In the genomic region with DNA sequence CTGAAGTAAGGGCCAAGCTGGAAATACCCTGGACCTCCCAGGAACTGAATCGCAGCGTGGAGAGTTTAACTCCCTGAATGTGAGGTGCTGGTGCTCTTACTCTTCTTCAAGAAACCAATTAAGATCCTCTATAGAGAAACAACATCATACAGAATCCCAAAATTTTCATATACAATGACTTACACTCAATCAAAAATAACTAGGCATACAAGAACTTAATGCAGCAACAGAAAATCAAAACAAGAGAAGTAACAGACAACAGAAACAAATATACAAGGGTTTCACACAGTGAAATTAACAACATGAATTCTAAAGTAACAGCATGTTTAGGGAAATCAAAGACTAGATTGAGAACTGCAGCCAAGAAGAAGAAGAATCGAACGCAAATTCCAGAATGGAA, we compare ENCODE assay signal across 23 cellular contexts.
"Had no signal": no experiment of that assay in that cellular context is flagged by ENCODE, and none has a peak within 500 bp of the region (broad histone marks: within the 10 kb centered on the region; RNA-seq: fewer than 3 reads in every experiment).

No MANE protein-coding gene starts in this region.

- H3K27me3 ChIP-seq: dorsolateral prefrontal cortex, esophagus muscularis mucosa, foreskin keratinocyte, gastroesophageal sphincter, heart left ventricle, hepatocyte had no signal

- H3K4me3 ChIP-seq: coronary artery, dorsolateral prefrontal cortex, esophagus muscularis mucosa, gastroesophageal sphincter, heart left ventricle, hepatocyte, left ventricle myocardium inferior, lower lobe of right lung, mucosa of descending colon had no signal

- H3K4me3 Mint-ChIP-seq: immature natural killer cell, mesothelial cell of epicardium had no signal

- H3K4me2 ChIP-seq: hepatocyte had no signal

- H3K9me3 ChIP-seq: esophagus muscularis mucosa, mucosa of descending colon had no signal

- DNase-seq: dermis blood vessel endothelial cell; dorsolateral prefrontal cortex; effector CD4-positive, alpha-beta T cell; effector memory CD4-positive, alpha-beta T cell; foreskin keratinocyte; heart left ventricle; hypothalamus; immature natural killer cell; islet precursor cell; kidney; kidney glomerular epithelial cell; left colon; left ventricle myocardium inferior; lower lobe of right lung; mesenchymal stem cell; mucosa of descending colon; naive B cell had no signal

- H3K27ac ChIP-seq: coronary artery, dorsolateral prefrontal cortex, esophagus muscularis mucosa, foreskin keratinocyte, gastroesophageal sphincter, heart left ventricle, hepatocyte, left ventricle myocardium inferior, lower lobe of right lung had no signal

- H2AFZ ChIP-seq: hepatocyte had no signal

- H3K27me3 Mint-ChIP-seq: naive B cell had no signal

- H3K27ac Mint-ChIP-seq: immature natural killer cell, mesothelial cell of epicardium had no signal

- ATAC-seq: foreskin keratinocyte, gastroesophageal sphincter, heart left ventricle, left colon, left lobe of liver, lower lobe of right lung, mucosa of descending colon had no signal

- H3K4me1 ChIP-seq: foreskin keratinocyte, left ventricle myocardium inferior, lower lobe of right lung had no signal
